12 cellular contexts compared by ENCODE assay signal in the genomic region with DNA sequence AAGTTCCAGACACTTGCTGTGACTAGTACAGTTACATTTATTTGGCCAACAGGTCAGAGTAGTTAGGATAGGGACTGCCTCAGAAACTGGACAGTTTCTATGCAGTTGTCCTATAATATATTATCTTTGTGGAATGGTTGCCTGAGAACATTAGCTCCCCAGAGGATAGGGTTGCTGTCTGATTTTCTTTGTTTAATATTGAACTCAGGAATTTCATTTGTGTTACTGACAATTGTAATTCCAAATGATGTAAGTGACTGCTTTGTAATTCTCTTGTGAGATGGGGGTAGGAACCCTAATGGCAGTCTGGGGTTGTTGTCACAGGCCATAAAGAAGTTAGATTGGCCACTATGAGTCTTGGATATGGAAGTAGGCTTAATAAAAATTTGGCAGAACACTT. TPM values are rescaled to one million over a fixed set of nuclear protein-coding genes. Genes with fewer than 3 reads are reported as not detected.
DNase-seq lines count a peak whose midpoint lies in the region; ATAC-seq and TF ChIP-seq lines count a peak whose summit lies in the region.
"Had no signal": no experiment of that assay in that cellular context is flagged by ENCODE, and none has a peak within 500 bp of the region (broad histone marks: within the 10 kb centered on the region; RNA-seq: fewer than 3 reads in every experiment).

No MANE protein-coding gene starts in this region.

- peaks cover 41% of the 10 kb centered on the region for H3K36me3 ChIP-seq in SJCRH30
- H3K36me3 ChIP-seq in smooth muscle cell (ENCODE audit: low read depth) = no peaks in the 10 kb centered on the region

- H3K27me3 ChIP-seq in SJCRH30 (no peaks in the 10 kb centered on the region), smooth muscle cell (ENCODE audit: low read depth) (no peaks in the 10 kb centered on the region)
- H3K27me3 ChIP-seq: left lung had no signal

- H3K27me3 Mint-ChIP-seq in activated T-cell treated with anti-CD3 and anti-CD28 coated beads, Interleukin-2, amount 50 U/mL, for 72 hours (ENCODE audit: low read depth) = no peaks in the 10 kb centered on the region

- H3K9me3 Mint-ChIP-seq in activated T-cell treated with anti-CD3 and anti-CD28 coated beads, Interleukin-2, amount 50 U/mL, for 72 hours = no peaks in the 10 kb centered on the region

- no peaks in the 10 kb centered on the region for H3F3A ChIP-seq in smooth muscle cell (ENCODE audit: low read depth)

- peak overlapping the region; percentile 90 for H3K4me2 ChIP-seq in smooth muscle cell

- peaks cover 0 to 10% of the 10 kb centered on the region in 2 donors for H3K36me3 Mint-ChIP-seq in activated T-cell treated with anti-CD3 and anti-CD28 coated beads, Interleukin-2, amount 50 U/mL, for 72 hours (ENCODE audit: insufficient read depth in 2 of 2)

- no peaks in the 10 kb centered on the region for H4K20me1 ChIP-seq in smooth muscle cell (ENCODE audit: low read depth)

- peak overlapping the region; percentile 88 to 98 for H3K4me3 Mint-ChIP-seq in activated T-cell treated with anti-CD3 and anti-CD28 coated beads, Interleukin-2, amount 50 U/mL, for 72 hours

- H3K4me3 ChIP-seq in SJCRH30 = peak overlapping the region; percentile 88
- peak overlapping the region; percentile 18 for H3K4me3 ChIP-seq in smooth muscle cell

- no peak overlapping the region for H3K9ac ChIP-seq in smooth muscle cell (ENCODE audit: low read depth)

- H3K4me1 ChIP-seq in SJCRH30 = peaks cover 18% of the 10 kb centered on the region
- peaks cover 15% of the 10 kb centered on the region for H3K4me1 ChIP-seq in smooth muscle cell (ENCODE audit: low read depth)

- TF ChIP-seq CTCF in smooth muscle cell (IDR thresholded peaks at IDR 0.05; ENCODE audit: borderline replicate concordance, insufficient read depth, poor library complexity, severe bottlenecking) = no peak

- no peak for DNase-seq in activated T-cell treated with anti-CD3 and anti-CD28 coated beads, Interleukin-2, amount 50 U/mL, for 72 hours
- DNase-seq in activated T-cell treated with anti-CD3 and anti-CD28 coated beads, Interleukin-2, amount 50 U/mL, for 48 hours = no peak
- peak in 1 of 2 experiments; percentile 15 for DNase-seq in SJCRH30
- peak; percentile 47 for DNase-seq in fibroblast of peridontal ligament (ENCODE audit: extremely low read depth)
- DNase-seq in smooth muscle cell (lab: John Stamatoyannopoulos, UW; ENCODE audit: unreplicated experiment) = no peak
- no peak for DNase-seq in GM19240 (ENCODE audit: insufficient read length, low spot score)
- no peak for DNase-seq in middle frontal gyrus (ENCODE audit: extremely low spot score, low spot score)
- DNase-seq: left lung; NCI-H1694; stimulated activated CD4-positive, alpha-beta T cell treated with anti-CD3 and anti-CD28 coated beads, Interleukin-15, amount 100 ng/mL, for 24 hours had no signal

- ATAC-seq in activated T-cell treated with anti-CD3 and anti-CD28 coated beads, Interleukin-2, amount 50 U/mL, for 72 hours (replicated peaks in 1 of 2) = no peak
- ATAC-seq in HG02885 (IDR thresholded peaks at IDR 0.05; ENCODE audit: poor library complexity, unreplicated experiment) = no peak
- ATAC-seq: left lung, Right ventricle myocardium inferior had no signal

- no peaks in the 10 kb centered on the region for H3K9me3 ChIP-seq in SJCRH30 (replicated peaks)
- H3K9me3 ChIP-seq in smooth muscle cell (replicated peaks; ENCODE audit: low read depth) = no peaks in the 10 kb centered on the region
- H3K9me3 ChIP-seq: left lung had no signal

- H3K79me2 ChIP-seq in smooth muscle cell (ENCODE audit: low read depth) = peaks cover 20% of the 10 kb centered on the region

- H2AFZ ChIP-seq in smooth muscle cell (ENCODE audit: low read depth) = no peak overlapping the region

- peak overlapping the region; percentile 50 for H3K27ac Mint-ChIP-seq in activated T-cell treated with anti-CD3 and anti-CD28 coated beads, Interleukin-2, amount 50 U/mL, for 72 hours

- peak overlapping the region; percentile 81 for H3K27ac ChIP-seq in SJCRH30
- H3K27ac ChIP-seq in smooth muscle cell (ENCODE audit: low read depth) = peak overlapping the region; percentile 33
- H3K27ac ChIP-seq: left lung had no signal

- H3K4me1 Mint-ChIP-seq in activated T-cell treated with anti-CD3 and anti-CD28 coated beads, Interleukin-2, amount 50 U/mL, for 72 hours (ENCODE audit: low read depth) = peaks cover 63% of the 10 kb centered on the region

RNA-seq across cellular contexts. Expression of gene NXPE3, which starts 2.2 kb away (rescaled TPM):
- 10 to 100 TPM; 22.7 to 25.0 TPM for total RNA-seq in activated T-cell treated with anti-CD3 and anti-CD28 coated beads, Interleukin-2, amount 50 U/mL, for 72 hours
- 28.0 and 30.2 TPM in 2 replicates for total RNA-seq in SJCRH30 (2014; rRNA removed; shearing (Covaris generic))
- 8.6 and 10.2 TPM in 2 replicates for total RNA-seq in smooth muscle cell
- 5.6 and 7.0 TPM in 2 replicates for polyA plus RNA-seq in smooth muscle cell

RNA-seq across cellular contexts. Expression of gene CEP97, which starts 56.8 kb away (rescaled TPM):
- 10 to 100 TPM; 19.2 to 23.5 TPM for total RNA-seq in activated T-cell treated with anti-CD3 and anti-CD28 coated beads, Interleukin-2, amount 50 U/mL, for 72 hours
- 46.3 and 48.9 TPM in 2 replicates for total RNA-seq in SJCRH30 (2014; rRNA removed; shearing (Covaris generic))
- total RNA-seq in smooth muscle cell = 20.8 and 21.2 TPM in 2 replicates
- polyA plus RNA-seq in smooth muscle cell = 3.5 and 4.3 TPM in 2 replicates
